Comparison of ENCODE assay signal across 26 cellular contexts in genomic region chr18:12851709-12852108, GRCh38. TPM values are rescaled to one million over a fixed set of nuclear protein-coding genes. Genes with fewer than 3 reads are reported as not detected.
DNase-seq lines count a peak whose midpoint lies in the region; ATAC-seq and TF ChIP-seq lines count a peak whose summit lies in the region.
"Had no signal": no experiment of that assay in that cellular context is flagged by ENCODE, and none has a peak within 500 bp of the region (broad histone marks: within the 10 kb centered on the region; RNA-seq: fewer than 3 reads in every experiment).

No MANE protein-coding gene starts in this region.

- ATAC-seq in DND-41 (ENCODE audit: insufficient read depth, low read depth): no peak
- ATAC-seq in central memory CD8-positive, alpha-beta T cell (replicated peaks; ENCODE audit: extremely low read depth, poor library complexity, severe bottlenecking): no peak
- ATAC-seq: activated CD8-positive, alpha-beta memory T cell treated with anti-CD3 and anti-CD28 coated beads, Interleukin-2, amount 10 ng/mL, durations not matched to agents 7 days and 5 days; activated T-helper 17 cell treated with anti-CD3 and anti-CD28 coated beads, Interleukin-2, amount 50 U/mL, for 72 hours; body of pancreas; GM23338; K562; left ventricle myocardium superior had no signal

- H3K4me3 ChIP-seq in DND-41 (ENCODE audit: low read depth in 1 of 2, low read length in 2 of 2) (no peak overlapping the region), SJSA1 (no peak overlapping the region), prostate gland (no peak overlapping the region), trophoblast cell (ENCODE audit: low read depth, low read length) (no peak overlapping the region)
- H3K4me3 ChIP-seq: body of pancreas, GM23338, K562, mucosa of descending colon had no signal

- H3K36me3 ChIP-seq in DND-41 (ENCODE audit: insufficient read depth, low read length) (peaks cover 64% of the 10 kb centered on the region), SJSA1 (peaks cover 20% of the 10 kb centered on the region), prostate gland (no peaks in the 10 kb centered on the region), trophoblast cell (ENCODE audit: control insufficient read depth in 1 of 2, insufficient read depth in 2 of 2, low read length in 2 of 2) (peaks cover 0 to 1% of the 10 kb centered on the region in 2 experiments)

- peaks cover 32% of the 10 kb centered on the region for H3K36me3 Mint-ChIP-seq in central memory CD8-positive, alpha-beta T cell (ENCODE audit: insufficient read depth)

- TF ChIP-seq CTCF in DND-41 (IDR thresholded peaks at IDR 0.05; ENCODE audit: borderline replicate concordance, extremely low read depth, low read length, poor library complexity, severe bottlenecking): no peak
- TF ChIP-seq CTCF in GM10266 (IDR thresholded peaks at IDR 0.05; ENCODE audit: control insufficient read depth, insufficient read depth, low read depth, missing control alignments): no peak
- TF ChIP-seq CTCF in prostate gland (IDR thresholded peaks at IDR 0.05): no peak

- no peaks in the 10 kb centered on the region for H3K9me3 Mint-ChIP-seq in central memory CD8-positive, alpha-beta T cell
- H3K9me3 Mint-ChIP-seq: activated T-helper 17 cell treated with anti-CD3 and anti-CD28 coated beads, Interleukin-2, amount 50 U/mL, for 72 hours; GM23338; immature natural killer cell; T-helper 1 cell treated with Interleukin-12 subunit alpha and Interleukin-12 subunit beta and Interleukin-4 antibody, amounts not matched to agents 30 μg/mL and 1 μg/mL, for 36 hours had no signal

- no peak overlapping the region for H2BK120ac ChIP-seq in trophoblast cell (ENCODE audit: insufficient read depth, low read length, poor library complexity)

- no peak for TF ChIP-seq POLR2A in prostate gland (IDR thresholded peaks at IDR 0.05)

- H4K91ac ChIP-seq in trophoblast cell (ENCODE audit: low read depth, low read length): no peak overlapping the region

- H2AFZ ChIP-seq in DND-41 (ENCODE audit: low read depth, low read length) (no peak overlapping the region), trophoblast cell (ENCODE audit: insufficient read depth, low read length, poor library complexity) (no peak overlapping the region)
- H2AFZ ChIP-seq: GM23338 had no signal

- H2BK12ac ChIP-seq in trophoblast cell (ENCODE audit: low read length): no peak overlapping the region

- peak overlapping the region; percentile 16; the same call in 1 of the 2 replicates for H3K27ac ChIP-seq in DND-41 (ENCODE audit: low read length)
- peak overlapping the region; percentile 17 for H3K27ac ChIP-seq in SJSA1
- no peak overlapping the region for H3K27ac ChIP-seq in prostate gland
- H3K27ac ChIP-seq in trophoblast cell (ENCODE audit: low read depth, low read length): no peak overlapping the region
- H3K27ac ChIP-seq: body of pancreas had no signal

- WGBS in prostate gland: 78% methylated on average over 3 of the region's 3 CpGs
- no CpG with 5 or more reads among the region's 3 CpGs for WGBS in trophoblast cell (ENCODE audit: extremely low coverage, insufficient coverage, insufficient read length)

- H3K4ac ChIP-seq in trophoblast cell (ENCODE audit: low read depth, low read length): no peak overlapping the region

- DNase-seq in DND-41 (no peak), SJSA1 (ENCODE audit: low read depth in 1 of 2, low spot score in 2 of 2) (peak in 1 of 2 experiments; percentile 18), iris pigment epithelial cell (ENCODE audit: low read depth) (peak; percentile 56), GM10266 (ENCODE audit: extremely low spot score) (no peak), prostate gland (ENCODE audit: low spot score) (no peak), trophoblast cell (no peak), HK-2 (ENCODE audit: unreplicated experiment) (no peak)
- DNase-seq in central memory CD8-positive, alpha-beta T cell (ENCODE audit: low spot score in 2 of 2): no peak
- DNase-seq: activated CD4-positive, alpha-beta T cell treated with anti-CD3 and anti-CD28 coated beads, Interleukin-2, amount 10 ng/mL, durations not matched to agents 7 days and 5 days; activated CD8-positive, alpha-beta memory T cell treated with anti-CD3 and anti-CD28 coated beads, Interleukin-2, amount 10 ng/mL, durations not matched to agents 7 days and 5 days; body of pancreas; C1 segment of cervical spinal cord; Calu3; cortex of kidney; immature natural killer cell; left ventricle myocardium superior; NCI-H748 treated with DMSO at 0.1 percent for 48 hours; OCI-M1; SIG-M5; substantia nigra had no signal

- no peaks in the 10 kb centered on the region for H3K79me1 ChIP-seq in trophoblast cell (ENCODE audit: low read length)

- peaks cover 55% of the 10 kb centered on the region for H3K4me1 Mint-ChIP-seq in central memory CD8-positive, alpha-beta T cell

- intact Hi-C loops in prostate gland (cut with DNase I): no loop called here

- H3K14ac ChIP-seq in trophoblast cell (ENCODE audit: low read length): no peak overlapping the region

- H3K4me2 ChIP-seq in DND-41 (ENCODE audit: insufficient read depth, low read length) (no peak overlapping the region), trophoblast cell (ENCODE audit: low read length) (no peak overlapping the region)
- H3K4me2 ChIP-seq: GM23338 had no signal

- no peak overlapping the region for H4K12ac ChIP-seq in trophoblast cell (ENCODE audit: low read depth, low read length)

- H3K79me2 ChIP-seq in DND-41 (ENCODE audit: insufficient read depth, low read length) (peaks cover 95% of the 10 kb centered on the region), trophoblast cell (ENCODE audit: control insufficient read depth, insufficient read depth, low read length, poor library complexity) (peaks cover 2% of the 10 kb centered on the region)

- H4K20me1 ChIP-seq in DND-41 (ENCODE audit: insufficient read depth, low read length): no peaks in the 10 kb centered on the region

- H3K4me1 ChIP-seq in DND-41 (ENCODE audit: insufficient read depth, low read length) (peaks cover 21% of the 10 kb centered on the region), SJSA1 (replicated peaks) (peaks cover 11% of the 10 kb centered on the region), prostate gland (replicated peaks) (no peaks in the 10 kb centered on the region), trophoblast cell (ENCODE audit: control insufficient read depth in 1 of 2, insufficient read depth in 2 of 2, low read length in 2 of 2) (peaks cover 6% of the 10 kb centered on the region in 2 experiments)

- no peaks in the 10 kb centered on the region for H3K27me3 ChIP-seq in DND-41 (ENCODE audit: insufficient read depth, low read length, poor library complexity)
- no peaks in the 10 kb centered on the region for H3K27me3 ChIP-seq in SJSA1 (replicated peaks)
- no peaks in the 10 kb centered on the region for H3K27me3 ChIP-seq in prostate gland (replicated peaks; ENCODE audit: insufficient read depth)
- H3K27me3 ChIP-seq in trophoblast cell (ENCODE audit: insufficient read depth, low read length): no peaks in the 10 kb centered on the region
- H3K27me3 ChIP-seq: body of pancreas had no signal

- no peak overlapping the region for H3K4me3 Mint-ChIP-seq in central memory CD8-positive, alpha-beta T cell
- H3K4me3 Mint-ChIP-seq: activated CD4-positive, alpha-beta T cell treated with anti-CD3 and anti-CD28 coated beads, Interleukin-2, amount 10 ng/mL, durations not matched to agents 7 days and 5 days; activated CD8-positive, alpha-beta memory T cell treated with anti-CD3 and anti-CD28 coated beads, Interleukin-2, amount 10 ng/mL, durations not matched to agents 7 days and 5 days; activated naive CD8-positive, alpha-beta T cell; activated T-helper 17 cell treated with anti-CD3 and anti-CD28 coated beads, Interleukin-2, amount 50 U/mL, for 72 hours; GM23338; immature natural killer cell; T-helper 1 cell treated with Interleukin-12 subunit alpha and Interleukin-12 subunit beta and Interleukin-4 antibody, amounts not matched to agents 30 μg/mL and 1 μg/mL, for 36 hours had no signal

- H3K27me3 Mint-ChIP-seq in central memory CD8-positive, alpha-beta T cell: no peaks in the 10 kb centered on the region
- H3K27me3 Mint-ChIP-seq: activated CD4-positive, alpha-beta T cell treated with anti-CD3 and anti-CD28 coated beads, Interleukin-2, amount 10 ng/mL, durations not matched to agents 7 days and 5 days; activated CD8-positive, alpha-beta memory T cell treated with anti-CD3 and anti-CD28 coated beads, Interleukin-2, amount 10 ng/mL, durations not matched to agents 7 days and 5 days; activated naive CD8-positive, alpha-beta T cell; activated T-helper 17 cell treated with anti-CD3 and anti-CD28 coated beads, Interleukin-2, amount 50 U/mL, for 72 hours had no signal

- no peak overlapping the region for H2AK5ac ChIP-seq in trophoblast cell (ENCODE audit: low read length)

- no peaks in the 10 kb centered on the region for H3K9me3 ChIP-seq in DND-41 (ENCODE audit: insufficient read depth, low read length, severe bottlenecking)
- no peaks in the 10 kb centered on the region for H3K9me3 ChIP-seq in SJSA1 (replicated peaks)
- H3K9me3 ChIP-seq in prostate gland: no peaks in the 10 kb centered on the region
- no peaks in the 10 kb centered on the region for H3K9me3 ChIP-seq in trophoblast cell (ENCODE audit: insufficient read depth, low read depth, low read length)
- H3K9me3 ChIP-seq: body of pancreas, mucosa of descending colon had no signal

- no peak overlapping the region for H4K8ac ChIP-seq in trophoblast cell (ENCODE audit: low read depth, low read length)

- H3K23ac ChIP-seq in trophoblast cell (ENCODE audit: low read length): no peak overlapping the region

- H2BK5ac ChIP-seq in trophoblast cell (ENCODE audit: low read depth, low read length, poor library complexity): no peak overlapping the region

- no peak overlapping the region for H3K18ac ChIP-seq in trophoblast cell (ENCODE audit: low read length)

- H3K27ac Mint-ChIP-seq in central memory CD8-positive, alpha-beta T cell (ENCODE audit: low read depth): peak overlapping the region; percentile 77
- H3K27ac Mint-ChIP-seq: activated CD4-positive, alpha-beta T cell treated with anti-CD3 and anti-CD28 coated beads, Interleukin-2, amount 10 ng/mL, durations not matched to agents 7 days and 5 days; activated CD8-positive, alpha-beta memory T cell treated with anti-CD3 and anti-CD28 coated beads, Interleukin-2, amount 10 ng/mL, durations not matched to agents 7 days and 5 days; activated naive CD8-positive, alpha-beta T cell; activated T-helper 17 cell treated with anti-CD3 and anti-CD28 coated beads, Interleukin-2, amount 50 U/mL, for 72 hours; GM23338; T-helper 1 cell treated with Interleukin-12 subunit alpha and Interleukin-12 subunit beta and Interleukin-4 antibody, amounts not matched to agents 30 μg/mL and 1 μg/mL, for 36 hours had no signal

- H3K9ac ChIP-seq in DND-41 (ENCODE audit: low read depth, low read length) (no peak overlapping the region), trophoblast cell (ENCODE audit: low read length) (no peak overlapping the region)

RNA-seq across cellular contexts. Expression of gene PTPN2, which starts 32.3 kb away (rescaled TPM):
- 52.2 and 52.7 TPM in 2 replicates for total RNA-seq in SJSA1 (2014; rRNA removed; shearing (Covaris generic))
- 10 to 100 TPM; 25.0 to 34.0 TPM for total RNA-seq in prostate gland
- polyA plus RNA-seq in trophoblast cell (2013): 23.3 and 26.4 TPM in 2 replicates

Comparison
In these comparisons a context has a peak if more than half of its experiments do, and no peak if none do; other contexts are left out.
1. H3K27ac ChIP-seq: peak in DND-41 (single experiment) and SJSA1 (single experiment); none in prostate gland (0 of 2) and trophoblast cell (single experiment).